ENCODE assay signal across 23 cellular contexts in the genomic region with DNA sequence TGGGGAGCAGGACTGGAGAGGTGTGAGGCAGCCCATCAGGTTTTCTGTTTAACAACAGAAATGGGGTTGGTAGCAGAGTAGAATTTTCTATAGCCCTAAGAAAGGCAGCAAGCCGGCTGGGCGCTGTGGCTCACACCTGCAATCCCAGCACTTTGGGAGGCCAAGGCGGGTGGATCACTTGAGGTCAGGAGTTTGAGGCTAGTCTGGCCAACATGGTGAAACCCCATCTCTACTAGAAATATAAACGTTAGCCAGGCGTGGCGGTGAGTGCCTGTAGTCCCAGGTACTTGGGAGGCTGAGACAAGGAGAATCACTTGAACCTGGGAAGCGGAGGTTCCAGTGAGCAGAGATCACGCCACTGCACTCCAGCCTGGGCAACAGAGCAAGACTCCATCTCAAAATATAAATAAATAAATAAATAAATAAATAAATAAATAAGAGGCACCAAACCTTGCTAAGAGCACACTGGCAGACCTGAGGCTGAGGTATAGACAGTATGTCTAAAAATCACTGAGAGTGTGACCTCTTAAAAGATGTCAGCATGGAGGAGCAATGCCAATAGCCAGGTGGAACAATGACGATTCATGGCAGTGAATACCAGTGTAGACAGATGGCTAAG.
"Had no signal": no experiment of that assay in that cellular context is flagged by ENCODE, and none has a peak within 500 bp of the region (broad histone marks: within the 10 kb centered on the region; RNA-seq: fewer than 3 reads in every experiment).

No MANE protein-coding gene starts in this region.

- ATAC-seq: foreskin keratinocyte, gastroesophageal sphincter, heart left ventricle, left cardiac atrium, left lung, left ventricle myocardium superior, lower lobe of right lung, mucosa of descending colon had no signal

- DNase-seq: dermis blood vessel endothelial cell; effector CD4-positive, alpha-beta T cell; effector memory CD4-positive, alpha-beta T cell; foreskin keratinocyte; heart left ventricle; hippocampal formation; left cardiac atrium; left ventricle myocardium superior; lower lobe of right lung; mesenchymal stem cell; mucosa of descending colon; naive B cell had no signal

- H3K4me3 Mint-ChIP-seq: mesothelial cell of epicardium, naive B cell had no signal

- H3K27me3 Mint-ChIP-seq: naive B cell had no signal

- H3K4me1 Mint-ChIP-seq: mesothelial cell of epicardium, naive B cell had no signal

- FAIRE-seq: colon, endothelial cell of umbilical vein, frontal cortex, islet of Langerhans, keratinocyte had no signal

- H3K27ac Mint-ChIP-seq: mesothelial cell of epicardium, naive B cell had no signal

- H3K27ac ChIP-seq: coronary artery, dorsolateral prefrontal cortex, esophagus muscularis mucosa, foreskin keratinocyte, gastroesophageal sphincter, heart left ventricle, left lung, lower lobe of right lung had no signal

- H3K4me3 ChIP-seq: coronary artery, dorsolateral prefrontal cortex, esophagus muscularis mucosa, gastroesophageal sphincter, heart left ventricle, left lung, lower lobe of right lung, mucosa of descending colon had no signal

- H3K36me3 ChIP-seq: esophagus muscularis mucosa, gastroesophageal sphincter, heart left ventricle, left lung, lower lobe of right lung had no signal

- H3K9me3 ChIP-seq: esophagus muscularis mucosa, gastroesophageal sphincter, heart left ventricle, left lung, lower lobe of right lung, mucosa of descending colon had no signal

- H3K27me3 ChIP-seq: dorsolateral prefrontal cortex, esophagus muscularis mucosa, foreskin keratinocyte, gastroesophageal sphincter, heart left ventricle, left lung had no signal

- H3K36me3 Mint-ChIP-seq: mesothelial cell of epicardium, naive B cell had no signal

- H3K4me1 ChIP-seq: esophagus muscularis mucosa, foreskin keratinocyte, gastroesophageal sphincter, heart left ventricle, left lung, lower lobe of right lung had no signal
